In genomic region chr15:29832709-29833108, GRCh38 we compare ENCODE assay signal across 36 cellular contexts. TPM values are rescaled to one million over a fixed set of nuclear protein-coding genes. Genes with fewer than 3 reads are reported as not detected.
"Had no signal": no experiment of that assay in that cellular context is flagged by ENCODE, and none has a peak within 500 bp of the region (broad histone marks: within the 10 kb centered on the region; RNA-seq: fewer than 3 reads in every experiment).

No MANE protein-coding gene starts in this region.

- DNase-seq: activated effector memory CD4-positive, alpha-beta T cell treated with anti-CD3 and anti-CD28 coated beads, Interleukin-2, amount 50 U/mL, for 16 hours; activated effector memory CD4-positive, alpha-beta T cell treated with Interleukin-2 at 50 U/mL for 16 hours; activated gamma-delta T cell; activated gamma-delta T cell treated with Interleukin-2 at 50 U/mL for 16 hours; activated naive CD4-positive, alpha-beta T cell; activated naive CD4-positive, alpha-beta T cell treated with anti-CD3 and anti-CD28 coated beads for 36 hours; activated naive CD4-positive, alpha-beta T cell treated with anti-CD3 and anti-CD28 coated beads, Interleukin-2, amount 10 ng/mL, durations not matched to agents 7 days and 5 days; activated naive CD4-positive, alpha-beta T cell treated with anti-CD3 and anti-CD28 coated beads, Interleukin-2, amount 50 U/mL, for 16 hours; activated naive CD4-positive, alpha-beta T cell treated with Interleukin-2 at 50 U/mL for 16 hours; activated naive CD8-positive, alpha-beta T cell treated with anti-CD3 and anti-CD28 coated beads for 36 hours; activated naive CD8-positive, alpha-beta T cell treated with anti-CD3 and anti-CD28 coated beads, Interleukin-2, amount 10 ng/mL, durations not matched to agents 7 days and 5 days; activated naive CD8-positive, alpha-beta T cell treated with anti-CD3 and anti-CD28 coated beads, Interleukin-2, amount 50 U/mL, for 24 hours; activated T-cell treated with anti-CD3 and anti-CD28 coated beads for 4 hours; activated T-cell treated with anti-CD3 and anti-CD28 coated beads, Interleukin-2, amount 50 U/mL, for 1 hour; activated T-cell treated with anti-CD3 and anti-CD28 coated beads, Interleukin-2, amount 50 U/mL, for 24 hours; activated T-cell treated with anti-CD3 and anti-CD28 coated beads, Interleukin-2, amount 50 U/mL, for 4 hours; activated T-cell treated with anti-CD3 and anti-CD28 coated beads, Interleukin-2, amount 50 U/mL, for 48 hours; activated T-cell treated with anti-CD3 and anti-CD28 coated beads, Interleukin-2, amount 50 U/mL, for 72 hours; adrenal gland; amniotic stem cell; amygdala; anterior cingulate cortex; aorta; body of pancreas; brain microvascular endothelial cell; caudate nucleus; central memory CD4-positive, alpha-beta T cell; cerebellar nuclear complex had no signal

- ATAC-seq: activated naive CD4-positive, alpha-beta T cell treated with anti-CD3 and anti-CD28 coated beads, Interleukin-2, amount 50 U/mL, for 72 hours; activated naive CD8-positive, alpha-beta T cell treated with anti-CD3 and anti-CD28 coated beads, Interleukin-2, amount 50 U/mL, for 24 hours; activated T-cell treated with anti-CD3 and anti-CD28 coated beads, Interleukin-2, amount 50 U/mL, for 4 hours; activated T-cell treated with anti-CD3 and anti-CD28 coated beads, Interleukin-2, amount 50 U/mL, for 72 hours; activated T-helper 17 cell treated with anti-CD3 and anti-CD28 coated beads, Interleukin-2, amount 50 U/mL, for 72 hours; body of pancreas had no signal

- H3K27ac ChIP-seq: adrenal gland, ascending aorta, body of pancreas, brain microvascular endothelial cell, breast epithelium had no signal

- H3K36me3 ChIP-seq: adrenal gland, ascending aorta, brain microvascular endothelial cell, breast epithelium had no signal

- H3K27me3 ChIP-seq: adrenal gland, ascending aorta, body of pancreas, brain microvascular endothelial cell, breast epithelium had no signal

- H3K4me3 ChIP-seq: adrenal gland, ascending aorta, body of pancreas, breast epithelium had no signal

- H3K4me1 ChIP-seq: adrenal gland, body of pancreas, breast epithelium had no signal

- FAIRE-seq: astrocyte, bronchial epithelial cell had no signal

- H3K9me3 ChIP-seq: adrenal gland, ascending aorta, body of pancreas, breast epithelium had no signal

RNA-seq across cellular contexts. Expression of gene TJP1, which starts 10.4 kb away (rescaled TPM):
- total RNA-seq: activated naive CD4-positive, alpha-beta T cell treated with anti-CD3 and anti-CD28 coated beads for 36 hours; activated naive CD8-positive, alpha-beta T cell treated with anti-CD3 and anti-CD28 coated beads for 36 hours; activated naive CD8-positive, alpha-beta T cell treated with anti-CD3 and anti-CD28 coated beads, Interleukin-2, amount 10 ng/mL, durations not matched to agents 7 days and 5 days; activated T-helper 1 cell treated with anti-CD3 and anti-CD28 coated beads, Interleukin-12 subunit alpha, Interleukin-12 subunit beta, Interleukin-2, Interleukin-4 antibody, amounts not matched to agents 30 ng/mL and 10 ng/mL and 1 ng/mL, durations not matched to agents 14 hours and 24 hours and 36 hours; activated T-helper 17 cell treated with anti-CD3 and anti-CD28 coated beads, Interleukin-2, amount 50 U/mL, for 72 hours; activated T-helper 2 cell treated with anti-CD3 and anti-CD28 coated beads, Interferon-gamma antibody, Interleukin-2, Interleukin-4, amounts not matched to agents 10 μg/mL and 5 μg/mL and 100 μg/mL, durations not matched to agents 14 hours and 24 hours and 36 hours had no signal
